In genomic region chr17:40596261-40596919, GRCh38 we compare ENCODE assay signal across 1 cellular context.
A peak's percentile ranks its signal among the peaks of the same experiment; 100 is the strongest.
TF ChIP-seq lines count a peak whose summit lies in the region.

No MANE protein-coding gene starts in this region.

TF ChIP-seq in HepG2, 621 proteins besides CTCF, POLR2A, EP300 and RAD21 (continues in another document):
- TF ChIP-seq, protein P1, sequence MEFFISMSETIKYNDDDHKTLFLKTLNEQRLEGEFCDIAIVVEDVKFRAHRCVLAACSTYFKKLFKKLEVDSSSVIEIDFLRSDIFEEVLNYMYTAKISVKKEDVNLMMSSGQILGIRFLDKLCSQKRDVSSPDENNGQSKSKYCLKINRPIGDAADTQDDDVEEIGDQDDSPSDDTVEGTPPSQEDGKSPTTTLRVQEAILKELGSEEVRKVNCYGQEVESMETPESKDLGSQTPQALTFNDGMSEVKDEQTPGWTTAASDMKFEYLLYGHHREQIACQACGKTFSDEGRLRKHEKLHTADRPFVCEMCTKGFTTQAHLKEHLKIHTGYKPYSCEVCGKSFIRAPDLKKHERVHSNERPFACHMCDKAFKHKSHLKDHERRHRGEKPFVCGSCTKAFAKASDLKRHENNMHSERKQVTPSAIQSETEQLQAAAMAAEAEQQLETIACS (CRISPR knock-in tag; IDR thresholded peaks at IDR 0.05): no peak
- TF ChIP-seq SMAD3 (CRISPR knock-in tag; IDR thresholded peaks at IDR 0.05) (no peak), TRAFD1 (CRISPR knock-in tag; IDR thresholded peaks at IDR 0.05; ENCODE audit: borderline replicate concordance) (no peak), IKZF4 (CRISPR knock-in tag; IDR thresholded peaks at IDR 0.05; ENCODE audit: borderline replicate concordance, low read depth, not compliant biosample characterization) (no peak), CREM (IDR thresholded peaks at IDR 0.05) (no peak), CREM (CRISPR knock-in tag; IDR thresholded peaks at IDR 0.05) (no peak), ZBTB4 (CRISPR knock-in tag; IDR thresholded peaks at IDR 0.05; ENCODE audit: borderline replicate concordance) (no peak), AGO2 (optimal IDR thresholded peaks at IDR 0.05; ENCODE audit: low read depth, low read length) (no peak), ZNF577 (CRISPR knock-in tag; IDR thresholded peaks at IDR 0.05; ENCODE audit: borderline replicate concordance, low read depth) (no peak), SNAI1 (CRISPR knock-in tag; IDR thresholded peaks at IDR 0.05; ENCODE audit: borderline replicate concordance) (no peak), GLMP (CRISPR knock-in tag; IDR thresholded peaks at IDR 0.05; ENCODE audit: borderline replicate concordance) (no peak), ATAD3A (CRISPR knock-in tag; IDR thresholded peaks at IDR 0.05) (no peak), AGO1 (IDR thresholded peaks at IDR 0.05; ENCODE audit: low read depth, low read length, poor library complexity, severe bottlenecking) (no peak), RAD51 (IDR thresholded peaks at IDR 0.05; ENCODE audit: borderline replicate concordance) (peak; percentile 75), MLLT10 (CRISPR knock-in tag; IDR thresholded peaks at IDR 0.05) (no peak), ZNF143 (CRISPR knock-in tag; IDR thresholded peaks at IDR 0.05) (peak; percentile 73), FOXA1 (IDR thresholded peaks at IDR 0.05) (no peak), FOXA1 (CRISPR knock-in tag; IDR thresholded peaks at IDR 0.05) (0 out of 2 replicates have a peak, but pooled peaks have one; percentile 22), ZKSCAN8 (CRISPR knock-in tag; IDR thresholded peaks at IDR 0.05; ENCODE audit: borderline replicate concordance) (no peak), JUNB (CRISPR knock-in tag; IDR thresholded peaks at IDR 0.05; ENCODE audit: borderline replicate concordance) (no peak)
- TF ChIP-seq, protein P2, sequence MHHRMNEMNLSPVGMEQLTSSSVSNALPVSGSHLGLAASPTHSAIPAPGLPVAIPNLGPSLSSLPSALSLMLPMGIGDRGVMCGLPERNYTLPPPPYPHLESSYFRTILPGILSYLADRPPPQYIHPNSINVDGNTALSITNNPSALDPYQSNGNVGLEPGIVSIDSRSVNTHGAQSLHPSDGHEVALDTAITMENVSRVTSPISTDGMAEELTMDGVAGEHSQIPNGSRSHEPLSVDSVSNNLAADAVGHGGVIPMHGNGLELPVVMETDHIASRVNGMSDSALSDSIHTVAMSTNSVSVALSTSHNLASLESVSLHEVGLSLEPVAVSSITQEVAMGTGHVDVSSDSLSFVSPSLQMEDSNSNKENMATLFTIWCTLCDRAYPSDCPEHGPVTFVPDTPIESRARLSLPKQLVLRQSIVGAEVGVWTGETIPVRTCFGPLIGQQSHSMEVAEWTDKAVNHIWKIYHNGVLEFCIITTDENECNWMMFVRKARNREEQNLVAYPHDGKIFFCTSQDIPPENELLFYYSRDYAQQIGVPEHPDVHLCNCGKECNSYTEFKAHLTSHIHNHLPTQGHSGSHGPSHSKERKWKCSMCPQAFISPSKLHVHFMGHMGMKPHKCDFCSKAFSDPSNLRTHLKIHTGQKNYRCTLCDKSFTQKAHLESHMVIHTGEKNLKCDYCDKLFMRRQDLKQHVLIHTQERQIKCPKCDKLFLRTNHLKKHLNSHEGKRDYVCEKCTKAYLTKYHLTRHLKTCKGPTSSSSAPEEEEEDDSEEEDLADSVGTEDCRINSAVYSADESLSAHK (CRISPR knock-in tag; IDR thresholded peaks at IDR 0.05; ENCODE audit: borderline replicate concordance): no peak
- TF ChIP-seq, protein P3, sequence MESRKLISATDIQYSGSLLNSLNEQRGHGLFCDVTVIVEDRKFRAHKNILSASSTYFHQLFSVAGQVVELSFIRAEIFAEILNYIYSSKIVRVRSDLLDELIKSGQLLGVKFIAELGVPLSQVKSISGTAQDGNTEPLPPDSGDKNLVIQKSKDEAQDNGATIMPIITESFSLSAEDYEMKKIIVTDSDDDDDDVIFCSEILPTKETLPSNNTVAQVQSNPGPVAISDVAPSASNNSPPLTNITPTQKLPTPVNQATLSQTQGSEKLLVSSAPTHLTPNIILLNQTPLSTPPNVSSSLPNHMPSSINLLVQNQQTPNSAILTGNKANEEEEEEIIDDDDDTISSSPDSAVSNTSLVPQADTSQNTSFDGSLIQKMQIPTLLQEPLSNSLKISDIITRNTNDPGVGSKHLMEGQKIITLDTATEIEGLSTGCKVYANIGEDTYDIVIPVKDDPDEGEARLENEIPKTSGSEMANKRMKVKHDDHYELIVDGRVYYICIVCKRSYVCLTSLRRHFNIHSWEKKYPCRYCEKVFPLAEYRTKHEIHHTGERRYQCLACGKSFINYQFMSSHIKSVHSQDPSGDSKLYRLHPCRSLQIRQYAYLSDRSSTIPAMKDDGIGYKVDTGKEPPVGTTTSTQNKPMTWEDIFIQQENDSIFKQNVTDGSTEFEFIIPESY (CRISPR knock-in tag; IDR thresholded peaks at IDR 0.05): no peak
- TF ChIP-seq, protein P4, sequence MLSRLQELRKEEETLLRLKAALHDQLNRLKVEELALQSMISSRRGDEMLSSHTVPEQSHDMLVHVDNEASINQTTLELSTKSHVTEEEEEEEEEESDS (CRISPR knock-in tag; IDR thresholded peaks at IDR 0.05; ENCODE audit: borderline replicate concordance): no peak
- TF ChIP-seq, protein P5, sequence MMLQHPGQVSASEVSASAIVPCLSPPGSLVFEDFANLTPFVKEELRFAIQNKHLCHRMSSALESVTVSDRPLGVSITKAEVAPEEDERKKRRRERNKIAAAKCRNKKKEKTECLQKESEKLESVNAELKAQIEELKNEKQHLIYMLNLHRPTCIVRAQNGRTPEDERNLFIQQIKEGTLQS (CRISPR knock-in tag; IDR thresholded peaks at IDR 0.05): no peak
- TF ChIP-seq, protein P6, sequence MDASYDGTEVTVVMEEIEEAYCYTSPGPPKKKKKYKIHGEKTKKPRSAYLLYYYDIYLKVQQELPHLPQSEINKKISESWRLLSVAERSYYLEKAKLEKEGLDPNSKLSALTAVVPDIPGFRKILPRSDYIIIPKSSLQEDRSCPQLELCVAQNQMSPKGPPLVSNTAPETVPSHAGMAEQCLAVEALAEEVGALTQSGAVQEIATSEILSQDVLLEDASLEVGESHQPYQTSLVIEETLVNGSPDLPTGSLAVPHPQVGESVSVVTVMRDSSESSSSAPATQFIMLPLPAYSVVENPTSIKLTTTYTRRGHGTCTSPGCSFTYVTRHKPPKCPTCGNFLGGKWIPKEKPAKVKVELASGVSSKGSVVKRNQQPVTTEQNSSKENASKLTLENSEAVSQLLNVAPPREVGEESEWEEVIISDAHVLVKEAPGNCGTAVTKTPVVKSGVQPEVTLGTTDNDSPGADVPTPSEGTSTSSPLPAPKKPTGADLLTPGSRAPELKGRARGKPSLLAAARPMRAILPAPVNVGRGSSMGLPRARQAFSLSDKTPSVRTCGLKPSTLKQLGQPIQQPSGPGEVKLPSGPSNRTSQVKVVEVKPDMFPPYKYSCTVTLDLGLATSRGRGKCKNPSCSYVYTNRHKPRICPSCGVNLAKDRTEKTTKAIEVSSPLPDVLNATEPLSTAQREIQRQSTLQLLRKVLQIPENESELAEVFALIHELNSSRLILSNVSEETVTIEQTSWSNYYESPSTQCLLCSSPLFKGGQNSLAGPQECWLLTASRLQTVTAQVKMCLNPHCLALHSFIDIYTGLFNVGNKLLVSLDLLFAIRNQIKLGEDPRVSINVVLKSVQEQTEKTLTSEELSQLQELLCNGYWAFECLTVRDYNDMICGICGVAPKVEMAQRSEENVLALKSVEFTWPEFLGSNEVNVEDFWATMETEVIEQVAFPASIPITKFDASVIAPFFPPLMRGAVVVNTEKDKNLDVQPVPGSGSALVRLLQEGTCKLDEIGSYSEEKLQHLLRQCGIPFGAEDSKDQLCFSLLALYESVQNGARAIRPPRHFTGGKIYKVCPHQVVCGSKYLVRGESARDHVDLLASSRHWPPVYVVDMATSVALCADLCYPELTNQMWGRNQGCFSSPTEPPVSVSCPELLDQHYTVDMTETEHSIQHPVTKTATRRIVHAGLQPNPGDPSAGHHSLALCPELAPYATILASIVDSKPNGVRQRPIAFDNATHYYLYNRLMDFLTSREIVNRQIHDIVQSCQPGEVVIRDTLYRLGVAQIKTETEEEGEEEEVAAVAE (CRISPR knock-in tag; IDR thresholded peaks at IDR 0.05; ENCODE audit: borderline replicate concordance): peak; percentile 97
- TF ChIP-seq, protein P7, sequence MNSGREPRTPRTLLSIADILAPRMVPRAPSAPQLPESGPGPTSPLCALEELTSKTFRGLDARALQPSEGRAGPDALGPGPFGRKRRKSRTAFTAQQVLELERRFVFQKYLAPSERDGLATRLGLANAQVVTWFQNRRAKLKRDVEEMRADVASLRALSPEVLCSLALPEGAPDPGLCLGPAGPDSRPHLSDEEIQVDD (CRISPR knock-in tag; IDR thresholded peaks at IDR 0.05; ENCODE audit: borderline replicate concordance): no peak
- TF ChIP-seq, protein P8, sequence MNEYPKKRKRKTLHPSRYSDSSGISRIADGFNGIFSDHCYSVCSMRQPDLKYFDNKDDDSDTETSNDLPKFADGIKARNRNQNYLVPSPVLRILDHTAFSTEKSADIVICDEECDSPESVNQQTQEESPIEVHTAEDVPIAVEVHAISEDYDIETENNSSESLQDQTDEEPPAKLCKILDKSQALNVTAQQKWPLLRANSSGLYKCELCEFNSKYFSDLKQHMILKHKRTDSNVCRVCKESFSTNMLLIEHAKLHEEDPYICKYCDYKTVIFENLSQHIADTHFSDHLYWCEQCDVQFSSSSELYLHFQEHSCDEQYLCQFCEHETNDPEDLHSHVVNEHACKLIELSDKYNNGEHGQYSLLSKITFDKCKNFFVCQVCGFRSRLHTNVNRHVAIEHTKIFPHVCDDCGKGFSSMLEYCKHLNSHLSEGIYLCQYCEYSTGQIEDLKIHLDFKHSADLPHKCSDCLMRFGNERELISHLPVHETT (CRISPR knock-in tag; conservative IDR thresholded peaks at IDR 0.05): no peak
- TF ChIP-seq, protein P9, sequence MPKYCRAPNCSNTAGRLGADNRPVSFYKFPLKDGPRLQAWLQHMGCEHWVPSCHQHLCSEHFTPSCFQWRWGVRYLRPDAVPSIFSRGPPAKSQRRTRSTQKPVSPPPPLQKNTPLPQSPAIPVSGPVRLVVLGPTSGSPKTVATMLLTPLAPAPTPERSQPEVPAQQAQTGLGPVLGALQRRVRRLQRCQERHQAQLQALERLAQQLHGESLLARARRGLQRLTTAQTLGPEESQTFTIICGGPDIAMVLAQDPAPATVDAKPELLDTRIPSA (CRISPR knock-in tag; IDR thresholded peaks at IDR 0.05; ENCODE audit: borderline replicate concordance): no peak
